ENCODE assay signal across 8 cellular contexts in genomic region chr9:79572891-79573696, GRCh38.
DNase-seq lines count a peak whose midpoint lies in the region; ATAC-seq and TF ChIP-seq lines count a peak whose summit lies in the region.

No MANE protein-coding gene starts in this region.

- H3K27ac ChIP-seq in VCaP (peak overlapping the region; percentile 45), layer of hippocampus (ENCODE audit: low read depth, low read length) (peak overlapping the region; percentile 83)

- no peak for ATAC-seq in HG03521 (IDR thresholded peaks at IDR 0.05; ENCODE audit: unreplicated experiment)

- no peak for TF ChIP-seq CTCF in VCaP (conservative IDR thresholded peaks at IDR 0.05)
- TF ChIP-seq CTCF in cardiac fibroblast (IDR thresholded peaks at IDR 0.05; ENCODE audit: low read depth, low read length): no peak

- H3K27me3 ChIP-seq in layer of hippocampus (ENCODE audit: control insufficient read depth, insufficient read depth, low read length): no peaks in the 10 kb centered on the region

- H3K4me3 ChIP-seq in cardiac fibroblast (replicated peaks in 1 of 2; ENCODE audit: low read depth in 2 of 2, low read length in 2 of 2): peak overlapping the region; percentile 68 to 74

- DNase-seq in NOMO-1 treated with dmso at 0.1 percent for 144 hours (lab: John Stamatoyannopoulos, UW; ENCODE audit: unreplicated experiment) (peak; percentile 10), NOMO-1 treated with DMSO at 0.1 percent for 48 hours (lab: John Stamatoyannopoulos, UW; ENCODE audit: unreplicated experiment) (no peak), cardiac fibroblast (ENCODE audit: low read depth in 2 of 2) (peak in 1 of 2 donors; percentile 21), NCI-H2081 (lab: John Stamatoyannopoulos, UW) (no peak)
- peak; percentile 59 to 60 for DNase-seq in stimulated activated CD4-positive, alpha-beta T cell treated with anti-CD3 and anti-CD28 coated beads, Interleukin-2, amount 100 ng/mL, for 24 hours

Comparison
In these comparisons a context has a peak if more than half of its experiments do, and no peak if none do; other contexts are left out.
1. DNase-seq: peak in NOMO-1 treated with dmso at 0.1 percent for 144 hours (single experiment) and stimulated activated CD4-positive, alpha-beta T cell treated with anti-CD3 and anti-CD28 coated beads, Interleukin-2, amount 100 ng/mL, for 24 hours (2 of 2); none in NOMO-1 treated with DMSO at 0.1 percent for 48 hours (single experiment) and NCI-H2081 (0 of 2).